ENCODE assay signal across 14 cellular contexts in the genomic region with DNA sequence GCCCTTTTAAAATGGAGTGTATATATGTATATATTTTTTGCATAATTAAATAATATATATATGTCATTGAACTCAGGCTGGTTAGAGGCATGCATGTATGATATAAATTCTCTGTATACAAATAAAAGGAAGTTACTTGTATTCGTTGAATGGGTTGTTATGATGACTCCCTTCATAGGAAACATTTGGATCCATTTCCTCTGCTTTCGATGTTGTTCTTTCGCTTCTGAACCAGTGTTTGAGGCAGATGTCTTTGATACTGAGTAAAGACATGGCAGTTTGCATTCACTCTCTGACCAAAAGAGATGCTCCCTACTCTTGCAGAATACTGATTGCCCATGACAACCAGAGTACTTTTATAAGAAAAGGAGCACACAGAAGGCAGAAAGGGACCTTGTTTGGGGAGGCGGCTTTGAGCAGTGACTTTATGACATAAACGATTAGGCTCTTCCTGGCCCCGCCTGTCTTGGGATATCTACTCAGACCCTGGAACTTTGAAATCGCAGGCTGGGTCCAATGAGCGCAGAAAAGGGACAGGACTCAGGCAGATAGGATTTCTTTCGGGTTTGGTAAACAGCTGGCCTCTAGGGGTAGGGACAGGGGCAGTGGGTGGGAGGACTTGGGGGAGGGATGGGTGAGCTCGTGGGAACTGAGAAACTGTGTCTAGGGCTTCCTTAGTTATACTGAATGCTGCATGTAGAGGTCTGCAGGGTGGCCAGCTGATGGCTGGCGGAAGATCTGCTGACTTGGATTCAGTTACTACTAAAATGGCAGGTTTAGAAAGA. TPM values are rescaled to one million over a fixed set of nuclear protein-coding genes. Genes with fewer than 3 reads are reported as not detected.
"Had no signal": no experiment of that assay in that cellular context is flagged by ENCODE, and none has a peak within 500 bp of the region (broad histone marks: within the 10 kb centered on the region; RNA-seq: fewer than 3 reads in every experiment).

No MANE protein-coding gene starts in this region.

- H3K9me3 Mint-ChIP-seq: activated naive CD8-positive, alpha-beta T cell treated with anti-CD3 and anti-CD28 coated beads for 36 hours; brain; dendritic cell treated with granulocyte-macrophage colony-stimulating factor and Interleukin-4, amounts not matched to agents 40 ng/mL and 50 ng/mL, for 4 days; naive thymus-derived CD8-positive, alpha-beta T cell; T-helper 2 cell treated with Interferon-gamma antibody and Interleukin-4, amounts not matched to agents 5 μg/mL and 100 μg/mL, for 36 hours had no signal

- H3K4me3 Mint-ChIP-seq: activated naive CD8-positive, alpha-beta T cell treated with anti-CD3 and anti-CD28 coated beads for 36 hours; brain; dendritic cell treated with granulocyte-macrophage colony-stimulating factor and Interleukin-4, amounts not matched to agents 40 ng/mL and 50 ng/mL, for 4 days; naive thymus-derived CD8-positive, alpha-beta T cell; T-helper 2 cell treated with Interferon-gamma antibody and Interleukin-4, amounts not matched to agents 5 μg/mL and 100 μg/mL, for 36 hours had no signal

- H3K27me3 Mint-ChIP-seq: dendritic cell treated with granulocyte-macrophage colony-stimulating factor and Interleukin-4, amounts not matched to agents 40 ng/mL and 50 ng/mL, for 4 days had no signal

- H3K4me3 ChIP-seq: skin epidermis, suprapubic skin had no signal

- DNase-seq: activated CD4-positive, alpha-beta T cell treated with anti-CD3 and anti-CD28 coated beads, Interleukin-2, amount 50 U/mL, for 1 hour; activated CD8-positive, alpha-beta memory T cell treated with anti-CD3 and anti-CD28 coated beads for 24 hours; activated gamma-delta T cell treated with Interleukin-2 at 50 U/mL for 16 hours; activated naive CD8-positive, alpha-beta T cell treated with anti-CD3 and anti-CD28 coated beads for 36 hours; cerebellar nuclear complex; mammary epithelial cell; naive thymus-derived CD8-positive, alpha-beta T cell; stimulated activated CD4-positive, alpha-beta T cell treated with anti-CD3 and anti-CD28 coated beads, Interleukin-4, amount 100 ng/mL, for 24 hours; stimulated activated naive CD4-positive, alpha-beta T cell treated with Interleukin-2 at 50 U/mL for 16 hours had no signal

- H3K27ac ChIP-seq: suprapubic skin had no signal

- H3K4me1 Mint-ChIP-seq: activated naive CD8-positive, alpha-beta T cell treated with anti-CD3 and anti-CD28 coated beads for 36 hours; naive thymus-derived CD8-positive, alpha-beta T cell had no signal

- H3K36me3 Mint-ChIP-seq: activated naive CD8-positive, alpha-beta T cell treated with anti-CD3 and anti-CD28 coated beads for 36 hours; brain; naive thymus-derived CD8-positive, alpha-beta T cell had no signal

- H3K27ac Mint-ChIP-seq: activated naive CD8-positive, alpha-beta T cell treated with anti-CD3 and anti-CD28 coated beads for 36 hours; dendritic cell treated with granulocyte-macrophage colony-stimulating factor and Interleukin-4, amounts not matched to agents 40 ng/mL and 50 ng/mL, for 4 days; naive thymus-derived CD8-positive, alpha-beta T cell; T-helper 2 cell treated with Interferon-gamma antibody and Interleukin-4, amounts not matched to agents 5 μg/mL and 100 μg/mL, for 36 hours had no signal

- H3K9me3 ChIP-seq: suprapubic skin had no signal

- H3K27me3 ChIP-seq: suprapubic skin had no signal

- H3K36me3 ChIP-seq: suprapubic skin had no signal

RNA-seq across cellular contexts. Expression of a gene that starts 23.2 kb away (rescaled TPM):
- polyA plus RNA-seq: naive thymus-derived CD8-positive, alpha-beta T cell had no signal
